In the genomic region with DNA sequence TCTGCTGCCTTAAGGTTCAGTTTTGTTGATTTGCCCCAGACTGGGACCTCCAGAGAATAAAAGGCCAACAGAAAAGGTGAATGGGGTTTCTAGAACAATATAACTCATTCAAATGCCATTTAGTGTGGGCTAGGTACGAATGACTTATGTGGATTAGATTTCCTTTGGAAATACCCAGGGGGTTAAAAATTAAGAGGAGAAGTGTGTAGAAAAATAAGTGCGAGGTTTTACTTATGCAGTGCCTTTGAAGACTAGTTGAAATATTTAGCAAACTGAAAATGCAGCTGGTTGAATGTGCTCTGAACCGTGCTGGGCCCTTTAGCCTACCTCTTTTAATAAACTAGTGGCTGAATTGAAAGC, we compare ENCODE assay signal across 19 cellular contexts.
A peak's percentile ranks its signal among the peaks of the same experiment; 100 is the strongest.
DNase-seq lines count a peak whose midpoint lies in the region; ATAC-seq and TF ChIP-seq lines count a peak whose summit lies in the region.
"Had no signal": no experiment of that assay in that cellular context is flagged by ENCODE, and none has a peak within 500 bp of the region (broad histone marks: within the 10 kb centered on the region; RNA-seq: fewer than 3 reads in every experiment).

No MANE protein-coding gene starts in this region.

- no peaks in the 10 kb centered on the region for H3K9me3 Mint-ChIP-seq in type B pancreatic cell
- H3K9me3 Mint-ChIP-seq: activated naive CD8-positive, alpha-beta T cell treated with anti-CD3 and anti-CD28 coated beads, Interleukin-2, amount 10 ng/mL, durations not matched to agents 7 days and 5 days; effector memory CD8-positive, alpha-beta T cell had no signal

- H3K36me3 Mint-ChIP-seq in type B pancreatic cell: peaks cover 7% of the 10 kb centered on the region
- H3K36me3 Mint-ChIP-seq: activated naive CD8-positive, alpha-beta T cell treated with anti-CD3 and anti-CD28 coated beads, Interleukin-2, amount 10 ng/mL, durations not matched to agents 7 days and 5 days; stimulated activated memory B cell treated with anti-CD40 and anti-IgM and Interleukin-4, amounts not matched to agents 10 μg/mL and 1 μg/mL and 100 μg/mL, for 72 hours had no signal

- no peak overlapping the region for H3K27ac Mint-ChIP-seq in type B pancreatic cell
- H3K27ac Mint-ChIP-seq: activated naive CD8-positive, alpha-beta T cell treated with anti-CD3 and anti-CD28 coated beads, Interleukin-2, amount 10 ng/mL, durations not matched to agents 7 days and 5 days; effector memory CD8-positive, alpha-beta T cell; stimulated activated memory B cell treated with anti-CD40 and anti-IgM and Interleukin-4, amounts not matched to agents 10 μg/mL and 1 μg/mL and 100 μg/mL, for 72 hours had no signal

- peaks cover 47% of the 10 kb centered on the region for H3K4me1 Mint-ChIP-seq in type B pancreatic cell (ENCODE audit: unreplicated experiment)
- H3K4me1 Mint-ChIP-seq: activated naive CD8-positive, alpha-beta T cell treated with anti-CD3 and anti-CD28 coated beads, Interleukin-2, amount 10 ng/mL, durations not matched to agents 7 days and 5 days; stimulated activated memory B cell treated with anti-CD40 and anti-IgM and Interleukin-4, amounts not matched to agents 10 μg/mL and 1 μg/mL and 100 μg/mL, for 72 hours had no signal

- peak; percentile 33 for ATAC-seq in GM21447 (IDR thresholded peaks at IDR 0.05; ENCODE audit: unreplicated experiment)
- ATAC-seq in HG03432 (IDR thresholded peaks at IDR 0.05; ENCODE audit: unreplicated experiment): peak; percentile 21
- ATAC-seq in HG02763 (IDR thresholded peaks at IDR 0.05; ENCODE audit: unreplicated experiment): no peak
- no peak for ATAC-seq in HG03097 (IDR thresholded peaks at IDR 0.05; ENCODE audit: low FRiP score, unreplicated experiment)
- ATAC-seq: effector memory CD8-positive, alpha-beta T cell had no signal

- peak overlapping the region; percentile 9 for H3K4me3 Mint-ChIP-seq in type B pancreatic cell
- H3K4me3 Mint-ChIP-seq: activated naive CD8-positive, alpha-beta T cell treated with anti-CD3 and anti-CD28 coated beads, Interleukin-2, amount 10 ng/mL, durations not matched to agents 7 days and 5 days; effector memory CD8-positive, alpha-beta T cell; stimulated activated memory B cell treated with anti-CD40 and anti-IgM and Interleukin-4, amounts not matched to agents 10 μg/mL and 1 μg/mL and 100 μg/mL, for 72 hours had no signal

- DNase-seq in type B pancreatic cell (ENCODE audit: extremely low spot score, unreplicated experiment) (no peak), GM19238 (ENCODE audit: insufficient read length, low spot score) (no peak)
- DNase-seq: activated CD4-positive, alpha-beta T cell treated with anti-CD3 and anti-CD28 coated beads, Interleukin-2, amount 50 U/mL, for 4 hours; activated naive CD8-positive, alpha-beta T cell treated with anti-CD3 and anti-CD28 coated beads, Interleukin-2, amount 10 ng/mL, durations not matched to agents 7 days and 5 days; activated T-cell treated with anti-CD3 and anti-CD28 coated beads, Interleukin-2, amount 50 U/mL, for 48 hours; DMS79; effector memory CD8-positive, alpha-beta T cell; KG1; NCI-H1436 treated with DMSO at 0.1 percent for 48 hours; NCI-H446 treated with DMSO at 0.1 percent for 48 hours; nucleus accumbens; SK-N-SH had no signal

- H3K27me3 ChIP-seq in layer of hippocampus (ENCODE audit: control insufficient read depth, insufficient read depth, low read length): no peaks in the 10 kb centered on the region
- H3K27me3 ChIP-seq: BLaER1 had no signal

- H3K27me3 Mint-ChIP-seq in type B pancreatic cell: peaks cover 56% of the 10 kb centered on the region
- H3K27me3 Mint-ChIP-seq: stimulated activated memory B cell treated with anti-CD40 and anti-IgM and Interleukin-4, amounts not matched to agents 10 μg/mL and 1 μg/mL and 100 μg/mL, for 72 hours had no signal

- H3K27ac ChIP-seq in layer of hippocampus (ENCODE audit: low read depth, low read length): peak overlapping the region; percentile 42
- H3K27ac ChIP-seq: BLaER1 had no signal

- no peak for TF ChIP-seq CTCF in type B pancreatic cell (conservative IDR thresholded peaks at IDR 0.05)

Comparison
In these comparisons a context has a peak if more than half of its experiments do, and no peak if none do; other contexts are left out.
1. ATAC-seq: peak in GM21447 (single experiment) and HG03432 (single experiment); none in HG02763 (single experiment) and HG03097 (single experiment).